Comparison of ENCODE assay signal across 20 cellular contexts in genomic region chr17:59074494-59074893, GRCh38. TPM values are rescaled to one million over a fixed set of nuclear protein-coding genes. Genes with fewer than 3 reads are reported as not detected.
DNase-seq lines count a peak whose midpoint lies in the region; ATAC-seq, FAIRE-seq and TF ChIP-seq lines count a peak whose summit lies in the region.
"Had no signal": no experiment of that assay in that cellular context is flagged by ENCODE, and none has a peak within 500 bp of the region (broad histone marks: within the 10 kb centered on the region; RNA-seq: fewer than 3 reads in every experiment).

No MANE protein-coding gene starts in this region.

- no peaks in the 10 kb centered on the region for H3K9me3 ChIP-seq in pancreas
- H3K9me3 ChIP-seq: lower lobe of right lung, right lobe of liver, tibial artery had no signal

- no peak for TF ChIP-seq POLR2A in H54 (IDR thresholded peaks at IDR 0.05; ENCODE audit: low read depth, low read length)

- H2AK5ac ChIP-seq in mesendoderm (ENCODE audit: low read length), result no peak overlapping the region

- H3K4ac ChIP-seq in mesendoderm (ENCODE audit: low read depth, low read length), result no peak overlapping the region

- no peak overlapping the region for H2BK5ac ChIP-seq in mesendoderm (ENCODE audit: low read length)

- H3K27ac ChIP-seq in mesendoderm (ENCODE audit: low read depth, low read length) (no peak overlapping the region), pancreas (no peak overlapping the region)
- H3K27ac ChIP-seq: lower lobe of right lung, right lobe of liver, tibial artery had no signal

- H4K5ac ChIP-seq in mesendoderm (ENCODE audit: low read length), result no peak overlapping the region

- H3K27me3 ChIP-seq in mesendoderm (ENCODE audit: insufficient read depth, low read length, poor library complexity), result no peaks in the 10 kb centered on the region
- H3K27me3 ChIP-seq in pancreas, result no peaks in the 10 kb centered on the region
- H3K27me3 ChIP-seq: right lobe of liver, tibial artery had no signal

- no peak for DNase-seq in H54 (ENCODE audit: insufficient read length, low spot score)
- DNase-seq in amniotic epithelial cell (ENCODE audit: low read depth), result peak; percentile 80
- peak; percentile 57 for DNase-seq in fibroblast of villous mesenchyme (ENCODE audit: low read depth)
- DNase-seq in stromal cell of bone marrow (ENCODE audit: low read depth), result peak; percentile 18
- DNase-seq in mesendoderm, result no peak
- no peak for DNase-seq in pancreas
- DNase-seq: cerebellar nuclear complex; erythroblast; lower lobe of right lung; NCI-H1436; NCI-H510A; nephron progenitor cell; OCI-M1; right lobe of liver; stimulated activated CD8-positive, alpha-beta memory T cell treated with anti-CD3 and anti-CD28 coated beads, Interleukin-4, amount 100 ng/mL, for 48 hours; T-helper 1 cell; tibial artery had no signal

- FAIRE-seq in H54 (lab: Jason Lieb, UNC) (peak; percentile 76), pancreas (lab: Jason Lieb, UNC) (no peak)

- no peak overlapping the region for H4K8ac ChIP-seq in mesendoderm (ENCODE audit: low read depth, low read length)

- no peaks in the 10 kb centered on the region for H3K79me2 ChIP-seq in mesendoderm (ENCODE audit: control insufficient read depth, insufficient read depth, low read length)

- H3K4me2 ChIP-seq in mesendoderm (ENCODE audit: low read length), result no peak overlapping the region

- no peak overlapping the region for H3K23ac ChIP-seq in mesendoderm (ENCODE audit: low read length)

- no peak overlapping the region for H3K4me3 ChIP-seq in fibroblast of villous mesenchyme (ENCODE audit: low read depth, low read length)
- no peak overlapping the region for H3K4me3 ChIP-seq in mesendoderm (ENCODE audit: low read length)
- no peak overlapping the region for H3K4me3 ChIP-seq in pancreas
- H3K4me3 ChIP-seq: lower lobe of right lung, right lobe of liver, tibial artery had no signal

- no peaks in the 10 kb centered on the region for H3K79me1 ChIP-seq in mesendoderm (ENCODE audit: low read length)

- TF ChIP-seq CTCF in fibroblast of villous mesenchyme (IDR thresholded peaks at IDR 0.05; ENCODE audit: insufficient read depth, low read depth, low read length), result no peak
- TF ChIP-seq CTCF in pancreas (IDR thresholded peaks at IDR 0.05), result no peak

- H3K9ac ChIP-seq in mesendoderm (ENCODE audit: low read length), result no peak overlapping the region

- no peak overlapping the region for H2BK15ac ChIP-seq in mesendoderm (replicated peaks; ENCODE audit: low read depth)

- ATAC-seq in HG03342 (IDR thresholded peaks at IDR 0.05; ENCODE audit: unreplicated experiment) (no peak), pancreas (no peak)
- ATAC-seq: HCT116, lower lobe of right lung, right lobe of liver, WTC11 had no signal

- no peak overlapping the region for H3K18ac ChIP-seq in mesendoderm (ENCODE audit: low read length)

- H3K56ac ChIP-seq in mesendoderm (ENCODE audit: low read length), result no peak overlapping the region

- intact Hi-C loops in pancreas (cut with DNase I), result no loop called here

- no peak overlapping the region for H2BK120ac ChIP-seq in mesendoderm (ENCODE audit: low read depth, low read length)

- no peaks in the 10 kb centered on the region for H3K4me1 ChIP-seq in mesendoderm (ENCODE audit: control insufficient read depth, low read depth, low read length)
- no peaks in the 10 kb centered on the region for H3K4me1 ChIP-seq in pancreas
- H3K4me1 ChIP-seq: lower lobe of right lung, right lobe of liver, tibial artery had no signal

- H3K36me3 ChIP-seq in mesendoderm (ENCODE audit: control insufficient read depth, insufficient read depth, low read length) (no peaks in the 10 kb centered on the region), pancreas (peaks cover 0 to 4% (median 3%) of the 10 kb centered on the region in 3 donors)

RNA-seq across cellular contexts. Expression of gene TRIM37, which starts 32.2 kb away (rescaled TPM):
- total RNA-seq in fibroblast of villous mesenchyme, result 44.1 and 62.6 TPM in 2 replicates
- polyA plus RNA-seq in mesendoderm (2013, experiment 1 of 2), result 30.2 TPM
- 30.3 TPM for polyA plus RNA-seq in mesendoderm (2013, experiment 2 of 2)
- total RNA-seq in pancreas, result 10 to 100 TPM in 2 of 6 donors, 1 to 10 TPM in 4; 4.2 to 11.6 (median 6.6) TPM
- 1 to 10 TPM; 3.9 to 7.8 TPM for polyA plus RNA-seq in pancreas

Comparison
In these comparisons a context has a peak if more than half of its experiments do, and no peak if none do; other contexts are left out.
1. DNase-seq: peak in amniotic epithelial cell (single experiment), fibroblast of villous mesenchyme (single experiment) and stromal cell of bone marrow (single experiment); none in H54 (single experiment), mesendoderm (single experiment) and pancreas (0 of 6).